Comparison of ENCODE assay signal across 1 cellular context in the genomic region with DNA sequence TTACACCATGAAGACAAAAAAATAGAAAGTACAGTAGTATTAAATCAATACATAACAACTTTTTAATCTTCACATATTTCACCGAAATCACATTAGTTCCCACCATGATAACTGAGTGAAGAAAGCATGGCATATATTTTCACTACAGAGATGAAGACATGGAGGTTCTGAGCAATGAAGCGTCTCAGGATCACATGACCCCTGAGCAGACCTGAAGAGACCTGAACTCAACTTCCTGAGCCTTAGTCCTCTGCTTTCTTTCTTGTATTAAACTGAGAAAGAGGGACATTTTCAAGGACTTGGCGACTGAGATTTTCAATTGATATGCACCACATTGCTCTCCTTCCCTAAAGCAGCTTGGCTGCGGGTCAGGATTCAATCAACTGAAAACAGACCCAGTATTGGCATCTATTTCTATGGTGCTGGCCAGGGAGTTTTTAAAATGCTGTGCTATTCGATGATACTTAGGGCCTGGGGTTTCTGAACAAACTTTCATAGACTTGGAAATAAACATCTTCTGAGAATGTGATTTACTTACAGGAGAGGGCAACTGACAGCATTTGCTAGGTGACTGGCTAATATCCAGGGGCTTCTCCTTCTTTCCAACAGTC.
TF ChIP-seq lines count a peak whose summit lies in the region.

No MANE protein-coding gene starts in this region.

TF ChIP-seq in GM12878, 131 proteins besides CTCF, POLR2A, EP300 and RAD21:
- TF ChIP-seq SREBF2 (IDR thresholded peaks at IDR 0.05; ENCODE audit: low read length) = no peak
- no peak for TF ChIP-seq CEBPB (IDR thresholded peaks at IDR 0.05; ENCODE audit: borderline replicate concordance in 1 of 2, low read depth in 2 of 2, low read length in 2 of 2)
- TF ChIP-seq NFIC (IDR thresholded peaks at IDR 0.05; ENCODE audit: low read depth, low read length) = no peak
- peak; percentile 73 for TF ChIP-seq RAD51 (IDR thresholded peaks at IDR 0.05)
- no peak for TF ChIP-seq SMAD1 (IDR thresholded peaks at IDR 0.05; ENCODE audit: low read depth, partially characterized antibody)
- no peak for TF ChIP-seq POLR2AphosphoS2 (IDR thresholded peaks at IDR 0.05; ENCODE audit: low read depth, low read length)
- TF ChIP-seq, protein P1, sequence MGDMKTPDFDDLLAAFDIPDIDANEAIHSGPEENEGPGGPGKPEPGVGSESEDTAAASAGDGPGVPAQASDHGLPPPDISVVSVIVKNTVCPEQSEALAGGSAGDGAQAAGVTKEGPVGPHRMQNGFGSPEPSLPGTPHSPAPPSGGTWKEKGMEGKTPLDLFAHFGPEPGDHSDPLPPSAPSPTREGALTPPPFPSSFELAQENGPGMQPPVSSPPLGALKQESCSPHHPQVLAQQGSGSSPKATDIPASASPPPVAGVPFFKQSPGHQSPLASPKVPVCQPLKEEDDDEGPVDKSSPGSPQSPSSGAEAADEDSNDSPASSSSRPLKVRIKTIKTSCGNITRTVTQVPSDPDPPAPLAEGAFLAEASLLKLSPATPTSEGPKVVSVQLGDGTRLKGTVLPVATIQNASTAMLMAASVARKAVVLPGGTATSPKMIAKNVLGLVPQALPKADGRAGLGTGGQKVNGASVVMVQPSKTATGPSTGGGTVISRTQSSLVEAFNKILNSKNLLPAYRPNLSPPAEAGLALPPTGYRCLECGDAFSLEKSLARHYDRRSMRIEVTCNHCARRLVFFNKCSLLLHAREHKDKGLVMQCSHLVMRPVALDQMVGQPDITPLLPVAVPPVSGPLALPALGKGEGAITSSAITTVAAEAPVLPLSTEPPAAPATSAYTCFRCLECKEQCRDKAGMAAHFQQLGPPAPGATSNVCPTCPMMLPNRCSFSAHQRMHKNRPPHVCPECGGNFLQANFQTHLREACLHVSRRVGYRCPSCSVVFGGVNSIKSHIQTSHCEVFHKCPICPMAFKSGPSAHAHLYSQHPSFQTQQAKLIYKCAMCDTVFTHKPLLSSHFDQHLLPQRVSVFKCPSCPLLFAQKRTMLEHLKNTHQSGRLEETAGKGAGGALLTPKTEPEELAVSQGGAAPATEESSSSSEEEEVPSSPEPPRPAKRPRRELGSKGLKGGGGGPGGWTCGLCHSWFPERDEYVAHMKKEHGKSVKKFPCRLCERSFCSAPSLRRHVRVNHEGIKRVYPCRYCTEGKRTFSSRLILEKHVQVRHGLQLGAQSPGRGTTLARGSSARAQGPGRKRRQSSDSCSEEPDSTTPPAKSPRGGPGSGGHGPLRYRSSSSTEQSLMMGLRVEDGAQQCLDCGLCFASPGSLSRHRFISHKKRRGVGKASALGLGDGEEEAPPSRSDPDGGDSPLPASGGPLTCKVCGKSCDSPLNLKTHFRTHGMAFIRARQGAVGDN (IDR thresholded peaks at IDR 0.05) = peak; percentile 38; the same call in 1 of the 2 replicates
- TF ChIP-seq USF2 (IDR thresholded peaks at IDR 0.05; ENCODE audit: borderline replicate concordance, low read depth, low read length) = peak; percentile 6; the same call in 1 of the 2 replicates
- no peak for TF ChIP-seq EGR1 (IDR thresholded peaks at IDR 0.05; ENCODE audit: borderline replicate concordance in 1 of 2, low read depth in 2 of 2, low read length in 2 of 2)
- TF ChIP-seq BMI1 (IDR thresholded peaks at IDR 0.05; ENCODE audit: borderline replicate concordance) = no peak
- TF ChIP-seq RELA (IDR thresholded peaks at IDR 0.05; ENCODE audit: borderline replicate concordance, partially characterized antibody) = no peak
- TF ChIP-seq BCLAF1 (IDR thresholded peaks at IDR 0.05) = no peak
- TF ChIP-seq TBL1XR1 (IDR thresholded peaks at IDR 0.05; ENCODE audit: low read depth, low read length) = no peak
- no peak for TF ChIP-seq BCL11A (IDR thresholded peaks at IDR 0.05; ENCODE audit: low read depth, low read length)
- TF ChIP-seq ZBTB11 (CRISPR knock-in tag; IDR thresholded peaks at IDR 0.05) = no peak
- TF ChIP-seq TARDBP (IDR thresholded peaks at IDR 0.05; ENCODE audit: borderline replicate concordance) = no peak
- TF ChIP-seq IRF5 (IDR thresholded peaks at IDR 0.05; ENCODE audit: borderline replicate concordance) = no peak
- TF ChIP-seq, protein P2, sequence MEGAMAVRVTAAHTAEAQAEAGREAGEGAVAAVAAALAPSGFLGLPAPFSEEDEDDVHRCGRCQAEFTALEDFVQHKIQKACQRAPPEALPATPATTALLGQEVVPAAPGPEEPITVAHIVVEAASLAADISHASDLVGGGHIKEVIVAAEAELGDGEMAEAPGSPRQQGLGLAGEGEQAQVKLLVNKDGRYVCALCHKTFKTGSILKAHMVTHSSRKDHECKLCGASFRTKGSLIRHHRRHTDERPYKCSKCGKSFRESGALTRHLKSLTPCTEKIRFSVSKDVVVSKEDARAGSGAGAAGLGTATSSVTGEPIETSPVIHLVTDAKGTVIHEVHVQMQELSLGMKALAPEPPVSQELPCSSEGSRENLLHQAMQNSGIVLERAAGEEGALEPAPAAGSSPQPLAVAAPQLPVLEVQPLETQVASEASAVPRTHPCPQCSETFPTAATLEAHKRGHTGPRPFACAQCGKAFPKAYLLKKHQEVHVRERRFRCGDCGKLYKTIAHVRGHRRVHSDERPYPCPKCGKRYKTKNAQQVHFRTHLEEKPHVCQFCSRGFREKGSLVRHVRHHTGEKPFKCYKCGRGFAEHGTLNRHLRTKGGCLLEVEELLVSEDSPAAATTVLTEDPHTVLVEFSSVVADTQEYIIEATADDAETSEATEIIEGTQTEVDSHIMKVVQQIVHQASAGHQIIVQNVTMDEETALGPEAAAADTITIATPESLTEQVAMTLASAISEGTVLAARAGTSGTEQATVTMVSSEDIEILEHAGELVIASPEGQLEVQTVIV (IDR thresholded peaks at IDR 0.05; ENCODE audit: borderline replicate concordance, partially characterized antibody) = no peak
- no peak for TF ChIP-seq MEF2A (IDR thresholded peaks at IDR 0.05; ENCODE audit: insufficient read depth, low read depth, low read length)
- TF ChIP-seq, protein P3, sequence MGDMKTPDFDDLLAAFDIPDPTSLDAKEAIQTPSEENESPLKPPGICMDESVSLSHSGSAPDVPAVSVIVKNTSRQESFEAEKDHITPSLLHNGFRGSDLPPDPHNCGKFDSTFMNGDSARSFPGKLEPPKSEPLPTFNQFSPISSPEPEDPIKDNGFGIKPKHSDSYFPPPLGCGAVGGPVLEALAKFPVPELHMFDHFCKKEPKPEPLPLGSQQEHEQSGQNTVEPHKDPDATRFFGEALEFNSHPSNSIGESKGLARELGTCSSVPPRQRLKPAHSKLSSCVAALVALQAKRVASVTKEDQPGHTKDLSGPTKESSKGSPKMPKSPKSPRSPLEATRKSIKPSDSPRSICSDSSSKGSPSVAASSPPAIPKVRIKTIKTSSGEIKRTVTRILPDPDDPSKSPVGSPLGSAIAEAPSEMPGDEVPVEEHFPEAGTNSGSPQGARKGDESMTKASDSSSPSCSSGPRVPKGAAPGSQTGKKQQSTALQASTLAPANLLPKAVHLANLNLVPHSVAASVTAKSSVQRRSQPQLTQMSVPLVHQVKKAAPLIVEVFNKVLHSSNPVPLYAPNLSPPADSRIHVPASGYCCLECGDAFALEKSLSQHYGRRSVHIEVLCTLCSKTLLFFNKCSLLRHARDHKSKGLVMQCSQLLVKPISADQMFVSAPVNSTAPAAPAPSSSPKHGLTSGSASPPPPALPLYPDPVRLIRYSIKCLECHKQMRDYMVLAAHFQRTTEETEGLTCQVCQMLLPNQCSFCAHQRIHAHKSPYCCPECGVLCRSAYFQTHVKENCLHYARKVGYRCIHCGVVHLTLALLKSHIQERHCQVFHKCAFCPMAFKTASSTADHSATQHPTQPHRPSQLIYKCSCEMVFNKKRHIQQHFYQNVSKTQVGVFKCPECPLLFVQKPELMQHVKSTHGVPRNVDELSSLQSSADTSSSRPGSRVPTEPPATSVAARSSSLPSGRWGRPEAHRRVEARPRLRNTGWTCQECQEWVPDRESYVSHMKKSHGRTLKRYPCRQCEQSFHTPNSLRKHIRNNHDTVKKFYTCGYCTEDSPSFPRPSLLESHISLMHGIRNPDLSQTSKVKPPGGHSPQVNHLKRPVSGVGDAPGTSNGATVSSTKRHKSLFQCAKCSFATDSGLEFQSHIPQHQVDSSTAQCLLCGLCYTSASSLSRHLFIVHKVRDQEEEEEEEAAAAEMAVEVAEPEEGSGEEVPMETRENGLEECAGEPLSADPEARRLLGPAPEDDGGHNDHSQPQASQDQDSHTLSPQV (IDR thresholded peaks at IDR 0.05) = no peak
